ENCODE assay signal across 1 cellular context in genomic region chr7:23487670-23488069, GRCh38.
TF ChIP-seq lines count a peak whose summit lies in the region.

No MANE protein-coding gene starts in this region.

TF ChIP-seq in K562, 482 proteins besides CTCF, POLR2A, EP300 and RAD21:
- TF ChIP-seq DACH1 (IDR thresholded peaks at IDR 0.05; ENCODE audit: partially characterized antibody) (no peak), TAF1 (IDR thresholded peaks at IDR 0.05; ENCODE audit: control insufficient read depth, extremely low read depth, insufficient read depth, low read length, severe bottlenecking) (no peak), ATF2 (CRISPR knock-in tag; IDR thresholded peaks at IDR 0.05) (no peak), GABPA (tag; conservative IDR thresholded peaks at IDR 0.05; ENCODE audit: low read depth) (no peak), PHF21A (IDR thresholded peaks at IDR 0.05; ENCODE audit: borderline replicate concordance, low read depth) (no peak), NR2C1 (IDR thresholded peaks at IDR 0.05) (no peak), NR2C1 (tag; IDR thresholded peaks at IDR 0.05) (no peak), ZNF668 (CRISPR knock-in tag; IDR thresholded peaks at IDR 0.05) (no peak), TEAD4 (IDR thresholded peaks at IDR 0.05; ENCODE audit: low read length) (no peak), TEAD4 (CRISPR knock-in tag; IDR thresholded peaks at IDR 0.05; ENCODE audit: borderline replicate concordance) (no peak), ZNF354B (CRISPR knock-in tag; IDR thresholded peaks at IDR 0.05) (no peak), CCNT2 (IDR thresholded peaks at IDR 0.05; ENCODE audit: borderline replicate concordance, extremely low read depth, insufficient read length, low read depth, low read length) (no peak), BRD9 (IDR thresholded peaks at IDR 0.05; ENCODE audit: low read depth, partially characterized antibody) (no peak), EGR1 (conservative IDR thresholded peaks at IDR 0.05) (no peak), TRIM24 (IDR thresholded peaks at IDR 0.05) (no peak), POLR3G (IDR thresholded peaks at IDR 0.05; ENCODE audit: extremely low read depth, insufficient read length, insufficient replicate concordance) (no peak), ZNF165 (CRISPR knock-in tag; IDR thresholded peaks at IDR 0.05; ENCODE audit: borderline replicate concordance) (no peak), JUN (IDR thresholded peaks at IDR 0.05; ENCODE audit: borderline replicate concordance, low read depth, low read length) (no peak), JUN (CRISPR knock-in tag; IDR thresholded peaks at IDR 0.05; ENCODE audit: borderline replicate concordance) (no peak)
